22 cellular contexts compared by ENCODE assay signal in genomic region chr15:33071451-33071850, GRCh38.
"Had no signal": no experiment of that assay in that cellular context is flagged by ENCODE, and none has a peak within 500 bp of the region (broad histone marks: within the 10 kb centered on the region; RNA-seq: fewer than 3 reads in every experiment).

No MANE protein-coding gene starts in this region.

- H3K9me3 Mint-ChIP-seq: naive thymus-derived CD4-positive, alpha-beta T cell; stimulated activated effector memory CD8-positive, alpha-beta T cell treated with anti-CD3 and anti-CD28 coated beads, Interleukin-12 subunit alpha, Interleukin-12 subunit beta, amount 100 ng/mL, for 72 hours; stimulated activated naive CD8-positive, alpha-beta T cell treated with anti-CD3 and anti-CD28 coated beads, Interleukin-15, amount 100 ng/mL, for 72 hours had no signal

- H3K36me3 Mint-ChIP-seq: immature natural killer cell; stimulated activated effector memory CD8-positive, alpha-beta T cell treated with anti-CD3 and anti-CD28 coated beads, Interleukin-12 subunit alpha, Interleukin-12 subunit beta, amount 100 ng/mL, for 72 hours had no signal

- ATAC-seq: left cardiac atrium; left ventricle myocardium superior; naive thymus-derived CD4-positive, alpha-beta T cell; right lobe of liver; stimulated activated effector memory CD8-positive, alpha-beta T cell treated with anti-CD3 and anti-CD28 coated beads, Interleukin-12 subunit alpha, Interleukin-12 subunit beta, amount 100 ng/mL, for 72 hours; stimulated activated naive CD8-positive, alpha-beta T cell treated with anti-CD3 and anti-CD28 coated beads, Interleukin-15, amount 100 ng/mL, for 72 hours had no signal

- DNase-seq: cerebellar nuclear complex; colonic mucosa; dermis blood vessel endothelial cell; esophagus squamous epithelium; foreskin fibroblast; immature natural killer cell; kidney; left cardiac atrium; left ventricle myocardium superior; mesendoderm; naive thymus-derived CD4-positive, alpha-beta T cell; retina; right lobe of liver; stimulated activated CD4-positive, alpha-beta T cell treated with anti-CD3 and anti-CD28 coated beads, Interleukin-4, amount 100 ng/mL, for 1 hour; stimulated activated CD8-positive, alpha-beta memory T cell treated with anti-CD3 and anti-CD28 coated beads, Interleukin-4, amount 100 ng/mL, for 48 hours; stimulated activated naive CD8-positive, alpha-beta T cell treated with anti-CD3 and anti-CD28 coated beads, Interleukin-15, amount 100 ng/mL, for 72 hours; testis; transverse colon had no signal

- H3K27ac ChIP-seq: colonic mucosa, esophagus squamous epithelium, neutrophil, right lobe of liver, testis, transverse colon had no signal

- H3K36me3 ChIP-seq: colonic mucosa, esophagus squamous epithelium, neutrophil, right lobe of liver, transverse colon had no signal

- H3K4me1 ChIP-seq: right lobe of liver, testis had no signal

- H3K4me3 ChIP-seq: colonic mucosa, esophagus squamous epithelium, lung, right lobe of liver, testis, transverse colon had no signal

- H3K9me3 ChIP-seq: colonic mucosa, esophagus squamous epithelium, neutrophil, right lobe of liver, testis, transverse colon had no signal

- H3K27ac Mint-ChIP-seq: progenitor cell of endocrine pancreas; stimulated activated effector memory CD8-positive, alpha-beta T cell treated with anti-CD3 and anti-CD28 coated beads, Interleukin-12 subunit alpha, Interleukin-12 subunit beta, amount 100 ng/mL, for 72 hours; stimulated activated naive CD8-positive, alpha-beta T cell treated with anti-CD3 and anti-CD28 coated beads, Interleukin-15, amount 100 ng/mL, for 72 hours had no signal

- H3K27me3 ChIP-seq: colonic mucosa, right lobe of liver, testis, transverse colon had no signal

- H3K4me3 Mint-ChIP-seq: immature natural killer cell; naive thymus-derived CD4-positive, alpha-beta T cell; stimulated activated effector memory CD8-positive, alpha-beta T cell treated with anti-CD3 and anti-CD28 coated beads, Interleukin-12 subunit alpha, Interleukin-12 subunit beta, amount 100 ng/mL, for 72 hours; stimulated activated naive CD8-positive, alpha-beta T cell treated with anti-CD3 and anti-CD28 coated beads, Interleukin-15, amount 100 ng/mL, for 72 hours had no signal
